ENCODE assay signal across 30 cellular contexts in genomic region chr1:171432473-171432872, GRCh38.
"Had no signal": no experiment of that assay in that cellular context is flagged by ENCODE, and none has a peak within 500 bp of the region (broad histone marks: within the 10 kb centered on the region; RNA-seq: fewer than 3 reads in every experiment).

No MANE protein-coding gene starts in this region.

- H3K27ac Mint-ChIP-seq: activated CD4-positive, alpha-beta memory T cell treated with anti-CD3 and anti-CD28 coated beads for 36 hours; activated CD4-positive, alpha-beta T cell treated with anti-CD3 and anti-CD28 coated beads for 36 hours; activated naive CD4-positive, alpha-beta T cell treated with anti-CD3 and anti-CD28 coated beads, Interleukin-2, amount 10 ng/mL, durations not matched to agents 7 days and 5 days; activated naive CD8-positive, alpha-beta T cell treated with anti-CD3 and anti-CD28 coated beads, Interleukin-2, amount 10 ng/mL, durations not matched to agents 7 days and 5 days; T-helper 1 cell treated with Interleukin-12 subunit alpha and Interleukin-12 subunit beta and Interleukin-4 antibody, amounts not matched to agents 30 μg/mL and 1 μg/mL, for 36 hours; T-helper 2 cell treated with Interferon-gamma antibody and Interleukin-4, amounts not matched to agents 5 μg/mL and 100 μg/mL, for 36 hours had no signal

- H3K9me3 Mint-ChIP-seq: activated naive CD8-positive, alpha-beta T cell treated with anti-CD3 and anti-CD28 coated beads, Interleukin-2, amount 10 ng/mL, durations not matched to agents 7 days and 5 days; central memory CD8-positive, alpha-beta T cell; T-helper 2 cell treated with Interferon-gamma antibody and Interleukin-4, amounts not matched to agents 5 μg/mL and 100 μg/mL, for 36 hours had no signal

- H3K9me3 ChIP-seq: ascending aorta, Peyer's patch, SJSA1 had no signal

- H3K4me3 ChIP-seq: ascending aorta, cardiac muscle cell, Peyer's patch, SJSA1 had no signal

- H3K36me3 Mint-ChIP-seq: activated CD4-positive, alpha-beta memory T cell treated with anti-CD3 and anti-CD28 coated beads for 36 hours; activated naive CD4-positive, alpha-beta T cell treated with anti-CD3 and anti-CD28 coated beads, Interleukin-2, amount 10 ng/mL, durations not matched to agents 7 days and 5 days; activated naive CD8-positive, alpha-beta T cell treated with anti-CD3 and anti-CD28 coated beads, Interleukin-2, amount 10 ng/mL, durations not matched to agents 7 days and 5 days had no signal

- H3K36me3 ChIP-seq: ascending aorta, cardiac muscle cell, Peyer's patch, SJSA1 had no signal

- H3K4me3 Mint-ChIP-seq: activated CD4-positive, alpha-beta memory T cell treated with anti-CD3 and anti-CD28 coated beads for 36 hours; activated CD4-positive, alpha-beta T cell treated with anti-CD3 and anti-CD28 coated beads for 36 hours; activated naive CD4-positive, alpha-beta T cell treated with anti-CD3 and anti-CD28 coated beads, Interleukin-2, amount 10 ng/mL, durations not matched to agents 7 days and 5 days; activated naive CD8-positive, alpha-beta T cell treated with anti-CD3 and anti-CD28 coated beads, Interleukin-2, amount 10 ng/mL, durations not matched to agents 7 days and 5 days; activated T-cell treated with anti-CD3 and anti-CD28 coated beads, Interleukin-2, amount 50 U/mL, for 4 hours; central memory CD8-positive, alpha-beta T cell; T-helper 1 cell treated with Interleukin-12 subunit alpha and Interleukin-12 subunit beta and Interleukin-4 antibody, amounts not matched to agents 30 μg/mL and 1 μg/mL, for 36 hours; T-helper 2 cell treated with Interferon-gamma antibody and Interleukin-4, amounts not matched to agents 5 μg/mL and 100 μg/mL, for 36 hours had no signal

- H3K4me2 ChIP-seq: SK-N-SH had no signal

- FAIRE-seq: TTC549 had no signal

- ATAC-seq: activated CD4-positive, alpha-beta T cell treated with anti-CD3 and anti-CD28 coated beads for 36 hours; activated CD4-positive, CD25-positive, alpha-beta regulatory T cell treated with anti-CD3 and anti-CD28 coated beads, Interleukin-2, amount 50 U/mL, for 24 hours; activated T-cell treated with anti-CD3 and anti-CD28 coated beads, Interleukin-2, amount 50 U/mL, for 4 hours; PC-3 had no signal

- DNase-seq: activated CD4-positive, alpha-beta memory T cell treated with anti-CD3 and anti-CD28 coated beads for 36 hours; activated CD4-positive, alpha-beta T cell treated with anti-CD3 and anti-CD28 coated beads for 36 hours; activated CD4-positive, alpha-beta T cell treated with anti-CD3 and anti-CD28 coated beads, Interleukin-2, amount 50 U/mL, for 1 hour; activated CD8-positive, alpha-beta memory T cell treated with anti-CD3 and anti-CD28 coated beads, Interleukin-2, amount 50 U/mL, for 4 hours; activated effector memory CD4-positive, alpha-beta T cell treated with Interleukin-2 at 50 U/mL for 16 hours; activated naive CD4-positive, alpha-beta T cell treated with anti-CD3 and anti-CD28 coated beads, Interleukin-2, amount 10 ng/mL, durations not matched to agents 7 days and 5 days; activated naive CD8-positive, alpha-beta T cell treated with anti-CD3 and anti-CD28 coated beads, Interleukin-2, amount 10 ng/mL, durations not matched to agents 7 days and 5 days; activated T-cell treated with anti-CD3 and anti-CD28 coated beads for 4 hours; activated T-cell treated with anti-CD3 and anti-CD28 coated beads, Interleukin-2, amount 50 U/mL, for 4 hours; amygdala; Karpas-422; NCI-H1105; NCI-H1417 treated with DMSO at 0.1 percent for 48 hours; NCI-H1694; NCI-H2029; NCI-H345; NCI-H524 treated with DMSO at 0.1 percent for 48 hours; PC-3; Peyer's patch; RPMI8226; SHP77 treated with DMSO at 0.1 percent for 48 hours; SK-N-SH had no signal

- H3K27ac ChIP-seq: ascending aorta, cardiac muscle cell, Peyer's patch, SJSA1 had no signal

- H3K27me3 ChIP-seq: ascending aorta, cardiac muscle cell, Peyer's patch, SJSA1 had no signal

- H3K27me3 Mint-ChIP-seq: activated CD4-positive, alpha-beta memory T cell treated with anti-CD3 and anti-CD28 coated beads for 36 hours; activated CD4-positive, alpha-beta T cell treated with anti-CD3 and anti-CD28 coated beads for 36 hours had no signal

- H3K9ac ChIP-seq: SK-N-SH had no signal
